11 cellular contexts compared by ENCODE assay signal in the genomic region with DNA sequence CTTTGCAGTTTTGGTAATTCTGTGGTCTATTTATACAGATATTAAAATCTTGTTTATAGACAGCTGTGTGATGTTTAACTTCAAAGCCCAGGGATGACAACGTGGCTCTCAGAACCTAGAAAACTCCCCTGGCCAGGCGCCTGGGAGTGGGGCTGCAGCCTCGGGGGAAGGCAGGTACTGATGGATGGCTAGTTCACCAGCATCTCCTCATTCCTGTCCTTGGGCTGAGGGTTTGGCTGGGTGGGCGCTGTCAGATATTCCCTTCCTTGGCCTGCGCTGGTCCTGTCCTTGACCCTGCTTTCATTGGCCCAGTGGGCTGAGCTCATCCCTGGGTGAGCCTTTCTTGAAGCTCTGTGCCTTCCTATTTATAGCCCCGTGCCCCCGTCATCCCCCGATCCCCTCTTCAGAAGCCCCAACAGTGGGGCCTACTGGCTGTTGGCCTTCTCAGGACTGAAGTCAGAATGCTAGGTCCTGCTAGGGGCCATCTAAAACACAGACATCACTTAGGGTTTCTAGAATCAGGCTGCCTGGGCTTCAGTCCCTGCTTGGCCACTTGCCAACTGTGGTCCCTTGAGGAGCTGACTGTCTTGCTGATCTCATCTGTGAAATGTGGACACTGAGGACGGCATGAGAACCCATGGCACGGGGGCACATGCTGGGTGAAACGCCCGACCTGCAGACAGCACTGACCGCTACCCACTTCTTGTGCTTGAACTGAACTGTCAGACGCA. TPM values are rescaled to one million over a fixed set of nuclear protein-coding genes. Genes with fewer than 3 reads are reported as not detected.
A peak's percentile ranks its signal among the peaks of the same experiment; 100 is the strongest.
DNase-seq lines count a peak whose midpoint lies in the region; ATAC-seq, FAIRE-seq and TF ChIP-seq lines count a peak whose summit lies in the region.
"Had no signal": no experiment of that assay in that cellular context is flagged by ENCODE, and none has a peak within 500 bp of the region (broad histone marks: within the 10 kb centered on the region; RNA-seq: fewer than 3 reads in every experiment).

No MANE protein-coding gene starts in this region.

- intact Hi-C loops in HepG2 (cut with micrococcal nuclease; ENCODE audit: unreplicated experiment): loop anchor here (10.0 kb wide), 1 partner anchor 152 kb away; no protein-coding TSS in a partner anchor

- peak overlapping the region; percentile 61 for H3K27ac ChIP-seq in angular gyrus (ENCODE audit: low read depth, low read length)
- no peak overlapping the region for H3K27ac ChIP-seq in HepG2 (ENCODE audit: extremely low read length, insufficient read depth, low read length)
- peak overlapping the region; percentile 79 for H3K27ac ChIP-seq in substantia nigra (ENCODE audit: low read depth, low read length, poor library complexity, severe bottlenecking)
- H3K27ac ChIP-seq: HL-60, left lung had no signal

- no peaks in the 10 kb centered on the region for H3K79me2 ChIP-seq in HepG2 (ENCODE audit: insufficient read depth, low read length)

- POLR2A ChIA-PET in HepG2 (lab: Yijun Ruan, JAX): interaction anchor here (1.1 kb wide), 1 partner anchor 21 kb away, joined by 3 read pairs; the partner anchor contains the start of gene SH3GLB2

- TF ChIP-seq RAD21 in Ishikawa (IDR thresholded peaks at IDR 0.05; ENCODE audit: low read depth) (no peak), HepG2 (CRISPR knock-in tag; IDR thresholded peaks at IDR 0.05) (no peak)

- no TSS peak for BruUV-seq in HepG2 (replicated peaks; lab: Mats Ljungman, UMichigan)

- H2AFZ ChIP-seq in HepG2 (ENCODE audit: low read length): no peak overlapping the region

- H3K4me2 ChIP-seq in HepG2 (ENCODE audit: low read depth, low read length): no peak overlapping the region

- no peak overlapping the region for H3K9ac ChIP-seq in HepG2 (ENCODE audit: insufficient read depth, low read depth, low read length)

- H3K27me3 ChIP-seq in HepG2 (ENCODE audit: control insufficient read depth in 1 of 2, insufficient read depth in 2 of 2, low read length in 2 of 2): no peaks in the 10 kb centered on the region
- H3K27me3 ChIP-seq: left lung had no signal

- CTCF ChIA-PET in HepG2 (lab: Yijun Ruan, JAX; ENCODE audit: low intra/inter-chr PET ratio, low total read pairs): interaction anchor here (1.7 kb wide), 1 partner anchor 155 kb away, joined by 4 read pairs; no protein-coding TSS in a partner anchor

- no peaks in the 10 kb centered on the region for H3K9me3 ChIP-seq in HepG2 (ENCODE audit: low read length)
- H3K9me3 ChIP-seq: left lung had no signal

- in situ Hi-C loops in HepG2 (cut with HindIII; ENCODE audit: extremely low pct_ligation_motif_present, low pct_unique_long_range_greater_than_20kb): no loop called here

- no peak for FAIRE-seq in HepG2 (lab: Jason Lieb, UNC)
- FAIRE-seq: small intestine had no signal

- TF ChIP-seq EP300 in Ishikawa (IDR thresholded peaks at IDR 0.05; ENCODE audit: borderline replicate concordance) (no peak), HepG2 (IDR thresholded peaks at IDR 0.05; ENCODE audit: low read depth in 2 of 2, low read length in 2 of 2) (no peak), HepG2 (CRISPR knock-in tag; IDR thresholded peaks at IDR 0.05; ENCODE audit: borderline replicate concordance) (no peak)

- no peak for DNase-seq in HepG2 (ENCODE audit: low spot score)
- DNase-seq in substantia nigra (lab: John Stamatoyannopoulos, UW): peak in 2 of 49 donors; percentile 12 to 86
- DNase-seq in stimulated activated CD4-positive, alpha-beta T cell treated with anti-CD3 and anti-CD28 coated beads, Interleukin-12 subunit alpha, Interleukin-12 subunit beta, amount 100 ng/mL, for 4 hours: no peak
- DNase-seq: SIG-M5 had no signal

- TF ChIP-seq CTCF in HepG2 (CRISPR knock-in tag; IDR thresholded peaks at IDR 0.05): no peak

- no peak overlapping the region for H3K4me3 ChIP-seq in HepG2 (replicated peaks in 1 of 3; ENCODE audit: insufficient read depth in 1 of 3, low read depth in 2 of 3, low read length in 3 of 3)
- H3K4me3 ChIP-seq: left lung had no signal

- H3K4me1 ChIP-seq in HepG2 (ENCODE audit: insufficient read depth, low read length): no peaks in the 10 kb centered on the region
- H3K4me1 ChIP-seq: left lung had no signal

- TF ChIP-seq POLR2A in HepG2 (IDR thresholded peaks at IDR 0.05; ENCODE audit: insufficient read depth in 1 of 2, low read depth in 2 of 2, low read length in 2 of 2): 0 out of 4 replicates have a peak, but pooled peaks of 1 of the 2 experiments have one; percentile 7

- H3K36me3 ChIP-seq in HepG2 (replicated peaks in 1 of 2; ENCODE audit: control insufficient read depth in 1 of 2, insufficient read depth in 2 of 2, low read length in 2 of 2): peaks cover 25 to 51% of the 10 kb centered on the region in 2 experiments

- 94% methylated on average over 14 of the region's 14 CpGs for WGBS in HepG2 (ENCODE audit: low lambda C conversion rate)

- ATAC-seq in HepG2 (no peak; the same call in 2 of the 3 replicates), GM21381 (IDR thresholded peaks at IDR 0.05; ENCODE audit: unreplicated experiment) (no peak), GM21717 (IDR thresholded peaks at IDR 0.05; ENCODE audit: unreplicated experiment) (no peak)

- no peaks in the 10 kb centered on the region for H4K20me1 ChIP-seq in HepG2 (ENCODE audit: insufficient read depth, low read length)

RNA-seq across cellular contexts. Expression of gene SH3GLB2, which starts 20.9 kb away (rescaled TPM):
- 10.5 and 24.0 TPM in 2 replicates for total RNA-seq in HepG2 (2016; rRNA removed; fragmentation: Illumina TruSeq; extraction: Trizol)
- total RNA-seq in HepG2 (2016; cell fraction: cytosol; rRNA removed; fragmentation: Illumina TruSeq; extraction: Trizol; ENCODE audit: low read depth): 5.7 and 6.3 TPM in 2 replicates
- 10.1 and 22.9 TPM in 2 replicates for total RNA-seq in HepG2 (2016; cell fraction: insoluble cytoplasmic fraction; rRNA removed; fragmentation: Illumina TruSeq; extraction: Trizol)
- 9.8 and 12.3 TPM in 2 replicates for total RNA-seq in HepG2 (2016; cell fraction: membrane; rRNA removed; fragmentation: Illumina TruSeq; extraction: Trizol)
- 28.6 and 31.6 TPM in 2 replicates for total RNA-seq in HepG2 (2016; cell fraction: nucleus; rRNA removed; fragmentation: Illumina TruSeq; extraction: Trizol)
- 40.6 and 68.0 TPM in 2 replicates for polyA plus RNA-seq in HepG2 (2011; rRNA removed)
- 23.7 and 25.8 TPM in 2 replicates for polyA plus RNA-seq in HepG2 (2011; cell fraction: cytosol; rRNA removed)
- 356 and 393 TPM in 2 replicates for polyA plus RNA-seq in HepG2 (2011; cell fraction: nucleus; rRNA removed)
- 17.4 and 18.7 TPM in 2 replicates for polyA plus RNA-seq in HepG2 (2012)
- 7.5 and 8.5 TPM in 2 replicates for polyA plus RNA-seq in HepG2 (2016; cell fraction: cytosol; fragmentation: Illumina TruSeq; extraction: Trizol; ENCODE audit: low read depth)
- polyA plus RNA-seq in HepG2 (2016; cell fraction: insoluble cytoplasmic fraction; fragmentation: Illumina TruSeq; extraction: Trizol; ENCODE audit: low read depth): 13.7 and 15.9 TPM in 2 replicates
- polyA plus RNA-seq in HepG2 (2016; cell fraction: membrane; fragmentation: Illumina TruSeq; extraction: Trizol; ENCODE audit: low read depth): 11.0 and 13.2 TPM in 2 replicates
- 80.7 and 100 TPM in 2 replicates for polyA plus RNA-seq in HepG2 (2016; cell fraction: nucleus; fragmentation: Illumina TruSeq; extraction: Trizol; ENCODE audit: insufficient read depth, low read depth)
- polyA minus RNA-seq in HepG2 (2011; rRNA and poly(A)+ RNA removed; ENCODE audit: low replicate concordance): 29.6 and 163 TPM in 2 replicates
- 10.4 and 14.1 TPM in 2 replicates for polyA minus RNA-seq in HepG2 (2011; cell fraction: cytosol; rRNA and poly(A)+ RNA removed)
- 20.3 and 22.6 TPM in 2 replicates for polyA minus RNA-seq in HepG2 (2011; cell fraction: nucleus; rRNA and poly(A)+ RNA removed)

RNA-seq across cellular contexts. Expression of gene MIGA2, which starts 29.2 kb away (rescaled TPM):
- 8.9 and 17.1 TPM in 2 replicates for total RNA-seq in HepG2 (2016; rRNA removed; fragmentation: Illumina TruSeq; extraction: Trizol)
- 5.8 TPM in 2 replicates for total RNA-seq in HepG2 (2016; cell fraction: cytosol; rRNA removed; fragmentation: Illumina TruSeq; extraction: Trizol; ENCODE audit: low read depth)
- 8.3 and 17.7 TPM in 2 replicates for total RNA-seq in HepG2 (2016; cell fraction: insoluble cytoplasmic fraction; rRNA removed; fragmentation: Illumina TruSeq; extraction: Trizol)
- 6.6 and 6.9 TPM in 2 replicates for total RNA-seq in HepG2 (2016; cell fraction: membrane; rRNA removed; fragmentation: Illumina TruSeq; extraction: Trizol)
- total RNA-seq in HepG2 (2016; cell fraction: nucleus; rRNA removed; fragmentation: Illumina TruSeq; extraction: Trizol): 22.2 and 26.2 TPM in 2 replicates
- polyA plus RNA-seq in HepG2 (2011; rRNA removed): 10.8 and 12.2 TPM in 2 replicates
- 4.8 and 7.2 TPM in 2 replicates for polyA plus RNA-seq in HepG2 (2011; cell fraction: cytosol; rRNA removed)
- polyA plus RNA-seq in HepG2 (2011; cell fraction: nucleus; rRNA removed): 118 and 145 TPM in 2 replicates
- 3.9 and 9.8 TPM in 2 replicates for polyA plus RNA-seq in HepG2 (2012)
- polyA plus RNA-seq in HepG2 (2016; cell fraction: cytosol; fragmentation: Illumina TruSeq; extraction: Trizol; ENCODE audit: low read depth): 1.3 and 1.6 TPM in 2 replicates
- 5.8 and 6.3 TPM in 2 replicates for polyA plus RNA-seq in HepG2 (2016; cell fraction: insoluble cytoplasmic fraction; fragmentation: Illumina TruSeq; extraction: Trizol; ENCODE audit: low read depth)
- 3.4 and 4.3 TPM in 2 replicates for polyA plus RNA-seq in HepG2 (2016; cell fraction: membrane; fragmentation: Illumina TruSeq; extraction: Trizol; ENCODE audit: low read depth)
- polyA plus RNA-seq in HepG2 (2016; cell fraction: nucleus; fragmentation: Illumina TruSeq; extraction: Trizol; ENCODE audit: insufficient read depth, low read depth): 44.0 and 50.8 TPM in 2 replicates
- polyA minus RNA-seq in HepG2 (2011; rRNA and poly(A)+ RNA removed; ENCODE audit: low replicate concordance): 17.4 and 26.1 TPM in 2 replicates
- 4.4 and 5.0 TPM in 2 replicates for polyA minus RNA-seq in HepG2 (2011; cell fraction: cytosol; rRNA and poly(A)+ RNA removed)
- 18.5 and 19.6 TPM in 2 replicates for polyA minus RNA-seq in HepG2 (2011; cell fraction: nucleus; rRNA and poly(A)+ RNA removed)

RNA-seq across cellular contexts. Expression of gene NUP188, which starts 59.7 kb away (rescaled TPM):
- 38.5 and 54.1 TPM in 2 replicates for total RNA-seq in HepG2 (2016; rRNA removed; fragmentation: Illumina TruSeq; extraction: Trizol)
- total RNA-seq in HepG2 (2016; cell fraction: cytosol; rRNA removed; fragmentation: Illumina TruSeq; extraction: Trizol; ENCODE audit: low read depth): 8.2 and 12.6 TPM in 2 replicates
- 35.5 and 47.1 TPM in 2 replicates for total RNA-seq in HepG2 (2016; cell fraction: insoluble cytoplasmic fraction; rRNA removed; fragmentation: Illumina TruSeq; extraction: Trizol)
- 10.3 and 12.4 TPM in 2 replicates for total RNA-seq in HepG2 (2016; cell fraction: membrane; rRNA removed; fragmentation: Illumina TruSeq; extraction: Trizol)
- 52.4 and 56.0 TPM in 2 replicates for total RNA-seq in HepG2 (2016; cell fraction: nucleus; rRNA removed; fragmentation: Illumina TruSeq; extraction: Trizol)
- polyA plus RNA-seq in HepG2 (2011; rRNA removed): 28.0 and 31.5 TPM in 2 replicates
- 30.7 and 31.2 TPM in 2 replicates for polyA plus RNA-seq in HepG2 (2011; cell fraction: cytosol; rRNA removed)
- 80.5 and 92.3 TPM in 2 replicates for polyA plus RNA-seq in HepG2 (2011; cell fraction: nucleus; rRNA removed)
- polyA plus RNA-seq in HepG2 (2012): 31.1 and 32.6 TPM in 2 replicates
- polyA plus RNA-seq in HepG2 (2016; cell fraction: cytosol; fragmentation: Illumina TruSeq; extraction: Trizol; ENCODE audit: low read depth): 1.6 and 2.1 TPM in 2 replicates
- polyA plus RNA-seq in HepG2 (2016; cell fraction: insoluble cytoplasmic fraction; fragmentation: Illumina TruSeq; extraction: Trizol; ENCODE audit: low read depth): 27.2 and 38.0 TPM in 2 replicates
- polyA plus RNA-seq in HepG2 (2016; cell fraction: membrane; fragmentation: Illumina TruSeq; extraction: Trizol; ENCODE audit: low read depth): 3.8 and 4.7 TPM in 2 replicates
- 55.8 and 60.8 TPM in 2 replicates for polyA plus RNA-seq in HepG2 (2016; cell fraction: nucleus; fragmentation: Illumina TruSeq; extraction: Trizol; ENCODE audit: insufficient read depth, low read depth)
- polyA minus RNA-seq in HepG2 (2011; rRNA and poly(A)+ RNA removed; ENCODE audit: low replicate concordance): 177 and 560 TPM in 2 replicates
- 51.6 and 71.1 TPM in 2 replicates for polyA minus RNA-seq in HepG2 (2011; cell fraction: cytosol; rRNA and poly(A)+ RNA removed)
- polyA minus RNA-seq in HepG2 (2011; cell fraction: nucleus; rRNA and poly(A)+ RNA removed): 71.8 and 93.1 TPM in 2 replicates

RNA-seq across cellular contexts. Expression of gene DOLK, which starts 59.8 kb away (rescaled TPM):
- 10.3 and 18.7 TPM in 2 replicates for total RNA-seq in HepG2 (2016; rRNA removed; fragmentation: Illumina TruSeq; extraction: Trizol)
- 3.1 and 3.7 TPM in 2 replicates for total RNA-seq in HepG2 (2016; cell fraction: cytosol; rRNA removed; fragmentation: Illumina TruSeq; extraction: Trizol; ENCODE audit: low read depth)
- total RNA-seq in HepG2 (2016; cell fraction: insoluble cytoplasmic fraction; rRNA removed; fragmentation: Illumina TruSeq; extraction: Trizol): 11.0 and 19.4 TPM in 2 replicates
- 7.5 and 9.2 TPM in 2 replicates for total RNA-seq in HepG2 (2016; cell fraction: membrane; rRNA removed; fragmentation: Illumina TruSeq; extraction: Trizol)
- 18.0 and 18.2 TPM in 2 replicates for total RNA-seq in HepG2 (2016; cell fraction: nucleus; rRNA removed; fragmentation: Illumina TruSeq; extraction: Trizol)
- 15.4 and 19.2 TPM in 2 replicates for polyA plus RNA-seq in HepG2 (2011; rRNA removed)
- 20.0 and 23.0 TPM in 2 replicates for polyA plus RNA-seq in HepG2 (2011; cell fraction: cytosol; rRNA removed)
- polyA plus RNA-seq in HepG2 (2011; cell fraction: nucleus; rRNA removed): 7.1 TPM in 2 replicates
- polyA plus RNA-seq in HepG2 (2012): 10.1 and 10.3 TPM in 2 replicates
- 2.6 and 4.0 TPM in 2 replicates for polyA plus RNA-seq in HepG2 (2016; cell fraction: cytosol; fragmentation: Illumina TruSeq; extraction: Trizol; ENCODE audit: low read depth)
- 10.6 and 11.1 TPM in 2 replicates for polyA plus RNA-seq in HepG2 (2016; cell fraction: insoluble cytoplasmic fraction; fragmentation: Illumina TruSeq; extraction: Trizol; ENCODE audit: low read depth)
- 5.2 and 6.9 TPM in 2 replicates for polyA plus RNA-seq in HepG2 (2016; cell fraction: membrane; fragmentation: Illumina TruSeq; extraction: Trizol; ENCODE audit: low read depth)
- 23.1 and 24.2 TPM in 2 replicates for polyA plus RNA-seq in HepG2 (2016; cell fraction: nucleus; fragmentation: Illumina TruSeq; extraction: Trizol; ENCODE audit: insufficient read depth, low read depth)
- 61.1 and 98.9 TPM in 2 replicates for polyA minus RNA-seq in HepG2 (2011; rRNA and poly(A)+ RNA removed; ENCODE audit: low replicate concordance)
- polyA minus RNA-seq in HepG2 (2011; cell fraction: cytosol; rRNA and poly(A)+ RNA removed): 10.9 and 12.8 TPM in 2 replicates
- polyA minus RNA-seq in HepG2 (2011; cell fraction: nucleus; rRNA and poly(A)+ RNA removed): 16.7 and 17.8 TPM in 2 replicates
